In genomic region chr15:36756707-36757106, GRCh38 we compare ENCODE assay signal across 15 cellular contexts.
"Had no signal": no experiment of that assay in that cellular context is flagged by ENCODE, and none has a peak within 500 bp of the region (broad histone marks: within the 10 kb centered on the region; RNA-seq: fewer than 3 reads in every experiment).

No MANE protein-coding gene starts in this region.

- H3K4me1 Mint-ChIP-seq: activated naive CD4-positive, alpha-beta T cell treated with anti-CD3 and anti-CD28 coated beads, Interleukin-2, amount 50 U/mL, for 24 hours had no signal

- H3K4me3 ChIP-seq: dorsolateral prefrontal cortex, esophagus squamous epithelium, lower lobe of right lung, pancreas, thoracic aorta had no signal

- H3K27ac ChIP-seq: dorsolateral prefrontal cortex, esophagus squamous epithelium, lower lobe of right lung, pancreas, thoracic aorta had no signal

- DNase-seq: activated CD4-positive, alpha-beta T cell treated with anti-CD3 and anti-CD28 coated beads, Interleukin-2, amount 50 U/mL, for 4 hours; activated CD8-positive, alpha-beta memory T cell treated with anti-CD3 and anti-CD28 coated beads, Interleukin-2, amount 10 ng/mL, durations not matched to agents 7 days and 5 days; activated effector memory CD4-positive, alpha-beta T cell treated with Interleukin-2 at 50 U/mL for 16 hours; activated T-cell treated with anti-CD3 and anti-CD28 coated beads, Interleukin-2, amount 50 U/mL, for 24 hours; esophagus squamous epithelium; left cardiac atrium; lower lobe of right lung; midbrain; pancreas; stimulated activated CD4-positive, alpha-beta T cell treated with anti-CD3 and anti-CD28 coated beads, Interleukin-4, amount 100 ng/mL, for 1 hour; stimulated activated naive CD8-positive, alpha-beta T cell treated with anti-CD3 and anti-CD28 coated beads, Interleukin-15, amount 100 ng/mL, for 72 hours had no signal

- ATAC-seq: activated CD4-positive, CD25-positive, alpha-beta regulatory T cell treated with anti-CD3 and anti-CD28 coated beads, Interleukin-2, amount 50 U/mL, for 24 hours; activated CD8-positive, alpha-beta memory T cell treated with anti-CD3 and anti-CD28 coated beads, Interleukin-2, amount 10 ng/mL, durations not matched to agents 7 days and 5 days; left cardiac atrium; lower lobe of right lung; pancreas; stimulated activated naive CD8-positive, alpha-beta T cell treated with anti-CD3 and anti-CD28 coated beads, Interleukin-15, amount 100 ng/mL, for 72 hours had no signal

- H3K4me1 ChIP-seq: lower lobe of right lung, pancreas had no signal

- H3K36me3 ChIP-seq: lower lobe of right lung, pancreas, thoracic aorta had no signal

- H3K4me3 Mint-ChIP-seq: activated CD8-positive, alpha-beta memory T cell treated with anti-CD3 and anti-CD28 coated beads, Interleukin-2, amount 10 ng/mL, durations not matched to agents 7 days and 5 days; activated naive CD4-positive, alpha-beta T cell treated with anti-CD3 and anti-CD28 coated beads, Interleukin-2, amount 50 U/mL, for 24 hours; activated T-cell treated with anti-CD3 and anti-CD28 coated beads, Interleukin-2, amount 50 U/mL, for 24 hours; stimulated activated naive CD8-positive, alpha-beta T cell treated with anti-CD3 and anti-CD28 coated beads, Interleukin-15, amount 100 ng/mL, for 72 hours had no signal

- H3K27ac Mint-ChIP-seq: activated CD8-positive, alpha-beta memory T cell treated with anti-CD3 and anti-CD28 coated beads, Interleukin-2, amount 10 ng/mL, durations not matched to agents 7 days and 5 days; activated naive CD4-positive, alpha-beta T cell treated with anti-CD3 and anti-CD28 coated beads, Interleukin-2, amount 50 U/mL, for 24 hours; activated T-cell treated with anti-CD3 and anti-CD28 coated beads, Interleukin-2, amount 50 U/mL, for 24 hours; stimulated activated naive CD8-positive, alpha-beta T cell treated with anti-CD3 and anti-CD28 coated beads, Interleukin-15, amount 100 ng/mL, for 72 hours had no signal

- H3K27me3 ChIP-seq: dorsolateral prefrontal cortex, esophagus squamous epithelium, pancreas had no signal

- H3K27me3 Mint-ChIP-seq: activated CD8-positive, alpha-beta memory T cell treated with anti-CD3 and anti-CD28 coated beads, Interleukin-2, amount 10 ng/mL, durations not matched to agents 7 days and 5 days; activated naive CD4-positive, alpha-beta T cell treated with anti-CD3 and anti-CD28 coated beads, Interleukin-2, amount 50 U/mL, for 24 hours; activated T-cell treated with anti-CD3 and anti-CD28 coated beads, Interleukin-2, amount 50 U/mL, for 24 hours; stimulated activated naive CD8-positive, alpha-beta T cell treated with anti-CD3 and anti-CD28 coated beads, Interleukin-15, amount 100 ng/mL, for 72 hours had no signal

- H3K9me3 ChIP-seq: esophagus squamous epithelium, lower lobe of right lung, pancreas, thoracic aorta had no signal
